13 cellular contexts compared by ENCODE assay signal in genomic region chr19:30722236-30722635, GRCh38.
A peak's percentile ranks its signal among the peaks of the same experiment; 100 is the strongest.
DNase-seq lines count a peak whose midpoint lies in the region; ATAC-seq and TF ChIP-seq lines count a peak whose summit lies in the region.
"Had no signal": no experiment of that assay in that cellular context is flagged by ENCODE, and none has a peak within 500 bp of the region (broad histone marks: within the 10 kb centered on the region; RNA-seq: fewer than 3 reads in every experiment).

No MANE protein-coding gene starts in this region.

- H3K4me1 Mint-ChIP-seq in nephron progenitor cell: peaks cover 52% of the 10 kb centered on the region
- H3K4me1 Mint-ChIP-seq in WTC11: peaks cover 23% of the 10 kb centered on the region

- CTCF ChIA-PET in A673 (lab: Charles Lee): no interaction called here
- CTCF ChIA-PET in WTC11 (lab: Charles Lee): interaction anchor here (1.2 kb wide), 2 partner anchors 13 to 26 kb away, joined by 4 to 5 read pairs; no protein-coding TSS in a partner anchor

- no peak overlapping the region for H3K27ac ChIP-seq in A673 (ENCODE audit: low read depth, low read length, poor library complexity, severe bottlenecking)
- H3K27ac ChIP-seq: A549; BLaER1 treated with 17β-estradiol and CSF1 and Interleukin-3, amounts not matched to agents 10 nM and 100 nM had no signal

- no peaks in the 10 kb centered on the region for H3K9me3 Mint-ChIP-seq in nephron progenitor cell
- no peaks in the 10 kb centered on the region for H3K9me3 Mint-ChIP-seq in WTC11
- H3K9me3 Mint-ChIP-seq: CD4-positive, CD25-positive, alpha-beta regulatory T cell; H9 had no signal

- no TSS peak for BruUV-seq in A673 (replicated peaks; lab: Mats Ljungman, UMichigan)

- H3K27me3 ChIP-seq in A673 (replicated peaks; ENCODE audit: insufficient read depth, low read depth, low read length, poor library complexity) (no peaks in the 10 kb centered on the region), BE2C (no peaks in the 10 kb centered on the region)
- H3K27me3 ChIP-seq: BLaER1 treated with 17β-estradiol and CSF1 and Interleukin-3, amounts not matched to agents 10 nM and 100 nM had no signal

- H3K36me3 ChIP-seq in A673 (ENCODE audit: insufficient read depth, low read length, poor library complexity, severe bottlenecking) (no peaks in the 10 kb centered on the region), BE2C (no peaks in the 10 kb centered on the region)
- H3K36me3 ChIP-seq: BLaER1 treated with 17β-estradiol and CSF1 and Interleukin-3, amounts not matched to agents 10 nM and 100 nM had no signal

- no peak for ATAC-seq in WTC11
- ATAC-seq: A549, HepG2 had no signal

- H3K36me3 Mint-ChIP-seq in nephron progenitor cell (ENCODE audit: low read depth): no peaks in the 10 kb centered on the region
- no peaks in the 10 kb centered on the region for H3K36me3 Mint-ChIP-seq in WTC11
- H3K36me3 Mint-ChIP-seq: CD4-positive, CD25-positive, alpha-beta regulatory T cell had no signal

- H3K27me3 Mint-ChIP-seq in nephron progenitor cell (ENCODE audit: low read depth, poor library complexity) (peaks cover 9% of the 10 kb centered on the region), WTC11 (ENCODE audit: low read depth) (peaks cover 16% of the 10 kb centered on the region)

- H3K4me3 ChIP-seq in A673 (ENCODE audit: low read depth, low read length, poor library complexity, severe bottlenecking) (no peak overlapping the region), BE2C (ENCODE audit: low read depth, low read length) (no peak overlapping the region)
- H3K4me3 ChIP-seq: A549; BLaER1 treated with 17β-estradiol and CSF1 and Interleukin-3, amounts not matched to agents 10 nM and 100 nM had no signal

- POLR2A ChIA-PET in A673 (lab: Charles Lee; ENCODE audit: low non-redundant PET) (no interaction called here), WTC11 (lab: Charles Lee) (no interaction called here)

- TF ChIP-seq CTCF in A673 (conservative IDR thresholded peaks at IDR 0.05; ENCODE audit: low read depth, low read length): no peak
- TF ChIP-seq CTCF in BE2C (IDR thresholded peaks at IDR 0.05; ENCODE audit: low read depth, low read length): no peak
- no peak for TF ChIP-seq CTCF in nephron progenitor cell (IDR thresholded peaks at IDR 0.05)
- TF ChIP-seq CTCF in WTC11 (IDR thresholded peaks at IDR 0.05): no peak

- DNase-seq in A673 (ENCODE audit: low spot score) (peak; percentile 34), BE2C (peak; percentile 23), NCI-H82 treated with DMSO at 0.1 percent for 48 hours (lab: John Stamatoyannopoulos, UW; ENCODE audit: unreplicated experiment) (peak; percentile 32), nephron progenitor cell (no peak), GM03348 (ENCODE audit: low spot score) (no peak), WTC11 (ENCODE audit: low spot score) (no peak)
- DNase-seq: CD4-positive, CD25-positive, alpha-beta regulatory T cell; DMS53; GOT3; H9 had no signal

- peaks cover 17% of the 10 kb centered on the region for H3K4me1 ChIP-seq in A673 (ENCODE audit: insufficient read depth, low read length, poor library complexity, severe bottlenecking)
- H3K4me1 ChIP-seq in BE2C: no peaks in the 10 kb centered on the region

- no peak overlapping the region for H3K4me3 Mint-ChIP-seq in nephron progenitor cell
- no peak overlapping the region for H3K4me3 Mint-ChIP-seq in WTC11
- H3K4me3 Mint-ChIP-seq: H9 had no signal

- intact Hi-C loops in A673 (cut with micrococcal nuclease; ENCODE audit: unreplicated experiment): no loop called here

- H3K27ac Mint-ChIP-seq in nephron progenitor cell (peak overlapping the region; percentile 19), WTC11 (no peak overlapping the region)
- H3K27ac Mint-ChIP-seq: CD4-positive, CD25-positive, alpha-beta regulatory T cell; H9 had no signal

- H3K9me3 ChIP-seq in A673 (ENCODE audit: low read depth, low read length, poor library complexity, severe bottlenecking) (no peaks in the 10 kb centered on the region), BE2C (no peaks in the 10 kb centered on the region)
- H3K9me3 ChIP-seq: BLaER1 treated with 17β-estradiol and CSF1 and Interleukin-3, amounts not matched to agents 10 nM and 100 nM had no signal

TF ChIP-seq in WTC11, 78 proteins besides CTCF, POLR2A, EP300 and RAD21:
- TF ChIP-seq ATF3 (CRISPR knock-in tag; conservative IDR thresholded peaks at IDR 0.05) (no peak), ZNF219 (CRISPR knock-in tag; IDR thresholded peaks at IDR 0.05; ENCODE audit: borderline replicate concordance) (no peak), NFATC4 (CRISPR knock-in tag; IDR thresholded peaks at IDR 0.05) (no peak), SMAD4 (CRISPR knock-in tag; IDR thresholded peaks at IDR 0.05) (no peak), NR3C1 (CRISPR knock-in tag; conservative IDR thresholded peaks at IDR 0.05; ENCODE audit: low read depth) (no peak)

Comparison
In these comparisons a context has a peak if more than half of its experiments do, and no peak if none do; other contexts are left out.
1. DNase-seq: peak in A673 (single experiment), BE2C (single experiment) and NCI-H82 treated with DMSO at 0.1 percent for 48 hours (single experiment); none in nephron progenitor cell (single experiment), GM03348 (single experiment) and WTC11 (single experiment).